In genomic region chr3:136752327-136753111, GRCh38 we compare ENCODE assay signal across 8 cellular contexts. TPM values are rescaled to one million over a fixed set of nuclear protein-coding genes. Genes with fewer than 3 reads are reported as not detected.
A peak's percentile ranks its signal among the peaks of the same experiment; 100 is the strongest.
DNase-seq lines count a peak whose midpoint lies in the region; ATAC-seq and TF ChIP-seq lines count a peak whose summit lies in the region.

Gene STAG1 (minus strand): TSS chr3:136752378. CDS start chr3:136630898, 121,480 bp downstream.

- no peaks in the 10 kb centered on the region for H4K20me1 ChIP-seq in mammary epithelial cell (ENCODE audit: insufficient read depth, low read length)
- peaks cover 14% of the 10 kb centered on the region for H4K20me1 ChIP-seq in smooth muscle cell (ENCODE audit: low read depth)

- no peaks in the 10 kb centered on the region for H3K36me3 ChIP-seq in WERI-Rb-1
- no peaks in the 10 kb centered on the region for H3K36me3 ChIP-seq in mammary epithelial cell (ENCODE audit: insufficient read depth, low read length)
- H3K36me3 ChIP-seq in smooth muscle cell (ENCODE audit: low read depth) = no peaks in the 10 kb centered on the region

- H3K4me2 ChIP-seq in mammary epithelial cell (ENCODE audit: insufficient read depth, low read depth, low read length) = peak within 1 kb of the TSS; percentile 99
- H3K4me2 ChIP-seq in smooth muscle cell = peak within 1 kb of the TSS; percentile 95

- H3K79me2 ChIP-seq in mammary epithelial cell (ENCODE audit: insufficient read depth, low read length) (peaks cover 41% of the 10 kb centered on the region), smooth muscle cell (ENCODE audit: low read depth) (peaks cover 35% of the 10 kb centered on the region)

- H3K4me1 ChIP-seq in mammary epithelial cell (ENCODE audit: insufficient read depth, low read length) (peaks cover 16% of the 10 kb centered on the region), smooth muscle cell (ENCODE audit: low read depth) (peaks cover 31% of the 10 kb centered on the region)

- peak; percentile 82 for ATAC-seq in GM18873 (IDR thresholded peaks at IDR 0.05; ENCODE audit: low FRiP score, unreplicated experiment)
- peak; percentile 83 for ATAC-seq in HG03139 (IDR thresholded peaks at IDR 0.05; ENCODE audit: unreplicated experiment)

- H3K27ac ChIP-seq in WERI-Rb-1 = peak within 1 kb of the TSS; percentile 98
- H3K27ac ChIP-seq in mammary epithelial cell (ENCODE audit: insufficient read depth, low read depth, low read length) = peak within 1 kb of the TSS; percentile 87
- peak within 1 kb of the TSS; percentile 98 for H3K27ac ChIP-seq in smooth muscle cell (ENCODE audit: low read depth)

- in situ Hi-C loops in mammary epithelial cell (cut with MboI; ENCODE audit: low sequenced_read_pairs in 2 of 2) = loop anchor here (5.0 to 10.0 kb wide), 3 partner anchors 260 to 680 kb away; no protein-coding TSS in a partner anchor

- H3K4me3 ChIP-seq in WERI-Rb-1 (ENCODE audit: low read depth, low read length) (peak within 1 kb of the TSS; percentile 89), mammary epithelial cell (replicated peaks in 1 of 3; ENCODE audit: insufficient read depth in 1 of 3, low read depth in 2 of 3, low read length in 3 of 3) (peak within 1 kb of the TSS; percentile 73 to 85 (median 75)), smooth muscle cell (peak within 1 kb of the TSS; percentile 95)

- BruUV-seq in mammary epithelial cell (replicated peaks; lab: Mats Ljungman, UMichigan) = no TSS peak

- peak within 1 kb of the TSS; percentile 92 for H2AFZ ChIP-seq in mammary epithelial cell (ENCODE audit: low read depth, low read length)
- H2AFZ ChIP-seq in smooth muscle cell (ENCODE audit: low read depth) = peak within 1 kb of the TSS; percentile 95

- H3K9ac ChIP-seq in mammary epithelial cell (ENCODE audit: insufficient read depth, low read length) (peak within 1 kb of the TSS; percentile 94), smooth muscle cell (ENCODE audit: low read depth) (peak within 1 kb of the TSS; percentile 95)

- H3K27me3 ChIP-seq in WERI-Rb-1 (ENCODE audit: insufficient read depth, low read depth, severe bottlenecking) (no peaks in the 10 kb centered on the region), mammary epithelial cell (ENCODE audit: insufficient read depth, low read length) (no peaks in the 10 kb centered on the region), smooth muscle cell (ENCODE audit: low read depth) (no peaks in the 10 kb centered on the region)

- 2% methylated on average over 25 of the region's 78 CpGs for WGBS in mammary epithelial cell (ENCODE audit: low coverage, missing lambda C conversion rate)
- under 1% methylated on average over 77 of the region's 78 CpGs for WGBS in smooth muscle cell (ENCODE audit: low lambda C conversion rate)

- CTCF ChIA-PET in mammary epithelial cell (lab: Charles Lee; ENCODE audit: low non-redundant PET) = interaction anchor here (0.5 to 1.5 kb wide), 20 partner anchors 55 to 682 kb away, joined by 3 to 28 read pairs (median 6); partner anchors contain the start of genes MSL2 and NCK1

- dilution Hi-C loops in mammary epithelial cell (cut with HindIII; ENCODE audit: low sequenced_read_pairs) = no loop called here

- DNase-seq in AG08395 (ENCODE audit: low spot score) = peak; percentile 97
- peak; percentile 99 for DNase-seq in NCI-H2196 treated with DMSO at 0.1 percent for 48 hours (lab: John Stamatoyannopoulos, UW; ENCODE audit: unreplicated experiment)
- DNase-seq in WERI-Rb-1 = peak; percentile 98
- peak; percentile 98 for DNase-seq in mammary epithelial cell
- peak; percentile 89 for DNase-seq in iPS-NIHi11 (ENCODE audit: low spot score)
- DNase-seq in smooth muscle cell (lab: John Stamatoyannopoulos, UW; ENCODE audit: unreplicated experiment) = peak; percentile 98

- TF ChIP-seq CTCF in WERI-Rb-1 (IDR thresholded peaks at IDR 0.05; ENCODE audit: low read depth, low read length) = peak; percentile 95
- peak; percentile 92 to 98 for TF ChIP-seq CTCF in mammary epithelial cell (conservative IDR thresholded peaks at IDR 0.05 in 1 of 2, IDR thresholded peaks at IDR 0.05 in 1 of 2; ENCODE audit: extremely low read depth in 1 of 2, insufficient read depth in 1 of 2, low read depth in 1 of 2, low read length in 2 of 2)
- peak; percentile 98 for TF ChIP-seq CTCF in smooth muscle cell (IDR thresholded peaks at IDR 0.05; ENCODE audit: borderline replicate concordance, insufficient read depth, poor library complexity, severe bottlenecking)

- peaks cover 13% of the 10 kb centered on the region for H3F3A ChIP-seq in smooth muscle cell (ENCODE audit: low read depth)

- intact Hi-C loops in mammary epithelial cell (cut with micrococcal nuclease) = loop anchor here (1.0 to 10.0 kb wide), 10 partner anchors 110 to 942 kb away; partner anchors contain the start of genes MSL2, NCK1 and PCCB

- H3K9me3 ChIP-seq in WERI-Rb-1 (ENCODE audit: severe bottlenecking) = no peaks in the 10 kb centered on the region
- H3K9me3 ChIP-seq in mammary epithelial cell (replicated peaks; ENCODE audit: insufficient read depth, low read length) = no peaks in the 10 kb centered on the region
- no peaks in the 10 kb centered on the region for H3K9me3 ChIP-seq in smooth muscle cell (replicated peaks; ENCODE audit: low read depth)

RNA-seq across cellular contexts. Expression of gene STAG1, which starts in this region (rescaled TPM):
- total RNA-seq in mammary epithelial cell = 10 to 100 TPM; 19.2 to 29.9 TPM
- polyA plus RNA-seq in mammary epithelial cell = 7.0 TPM
- polyA minus RNA-seq in mammary epithelial cell = 6.4 TPM
- total RNA-seq in smooth muscle cell = 29.5 and 38.6 TPM in 2 replicates
- 10.3 and 14.6 TPM in 2 replicates for polyA plus RNA-seq in smooth muscle cell

Comparison
In these comparisons a context has a peak if more than half of its experiments do, and no peak if none do; other contexts are left out.
1. Peak in every context shown above with its lines: DNase-seq, ATAC-seq, H3K4me3 ChIP-seq and H3K27ac ChIP-seq.